Comparison of ENCODE assay signal across 1 cellular context in genomic region chr17:80981929-80982425, GRCh38.
TF ChIP-seq lines count a peak whose summit lies in the region.

No MANE protein-coding gene starts in this region.

TF ChIP-seq in IMR-90, 13 proteins besides CTCF, POLR2A, EP300 and RAD21 (continued from another document):
- no peak for TF ChIP-seq USF2 (IDR thresholded peaks at IDR 0.05; ENCODE audit: low read depth, low read length)
- TF ChIP-seq MXI1 (IDR thresholded peaks at IDR 0.05; ENCODE audit: borderline replicate concordance, low read depth, low read length): no peak
